1 cellular context compared by ENCODE assay signal in genomic region chr5:159198063-159199036, GRCh38.
TF ChIP-seq lines count a peak whose summit lies in the region.

No MANE protein-coding gene starts in this region.

TF ChIP-seq in GM23338, 12 proteins besides CTCF, POLR2A, EP300 and RAD21 (continued from another document):
- no peak for TF ChIP-seq CREB1 (CRISPR knock-in tag; IDR thresholded peaks at IDR 0.05; ENCODE audit: low read depth)
- TF ChIP-seq JUNB (IDR thresholded peaks at IDR 0.05; ENCODE audit: unreplicated experiment), result no peak
- TF ChIP-seq ETS1 (IDR thresholded peaks at IDR 0.05), result no peak
- TF ChIP-seq POLR2AphosphoS5 (IDR thresholded peaks at IDR 0.05; ENCODE audit: low read depth), result no peak
